ENCODE assay signal across 29 cellular contexts in genomic region chr1:34070201-34070836, GRCh38.
DNase-seq lines count a peak whose midpoint lies in the region; ATAC-seq, FAIRE-seq and TF ChIP-seq lines count a peak whose summit lies in the region.
"Had no signal": no experiment of that assay in that cellular context is flagged by ENCODE, and none has a peak within 500 bp of the region (broad histone marks: within the 10 kb centered on the region; RNA-seq: fewer than 3 reads in every experiment).

No MANE protein-coding gene starts in this region.

- H3K4me3 ChIP-seq in testis = no peak overlapping the region
- H3K4me3 ChIP-seq: MG63, PC-9, SJSA1 had no signal

- H3K27ac ChIP-seq in testis (no peak overlapping the region), RWPE1 (no peak overlapping the region)
- H3K27ac ChIP-seq: C4-2B, PC-9, SJSA1 had no signal

- POLR2A ChIA-PET in RWPE1 (lab: Yijun Ruan, JAX; ENCODE audit: low non-redundant PET) = no interaction called here

- 69 to 70% methylated on average over 5 of the region's 5 CpGs for WGBS in testis, 2 donors

- CTCF ChIA-PET in RWPE1 (lab: Yijun Ruan, JAX) = no interaction called here

- no peaks in the 10 kb centered on the region for H3K27me3 ChIP-seq in testis
- H3K27me3 ChIP-seq: SJSA1 had no signal

- no peak for ATAC-seq in HG03159 (IDR thresholded peaks at IDR 0.05; ENCODE audit: unreplicated experiment)
- ATAC-seq: CD8-positive, alpha-beta T cell; T-cell had no signal

- intact Hi-C loops in testis (cut with DNase I; ENCODE audit: low total_unique reads) = no loop called here

- DNase-seq in NCI-H69 (lab: John Stamatoyannopoulos, UW) (peak; percentile 0), globus pallidus (ENCODE audit: low spot score) (peak; percentile 80), midbrain (lab: John Stamatoyannopoulos, UW) (peak; percentile 37), testis (peak; percentile 45), HTR-8/SVneo (ENCODE audit: insufficient read length, low spot score) (no peak), RWPE1 (ENCODE audit: low spot score) (no peak)
- DNase-seq: CD8-positive, alpha-beta T cell; DMS 273 treated with DMSO at 0.1 percent for 48 hours; DMS79; EL; GF-D8; IMR-90; KG1; MG63; NCI-H1694; NCI-H2081; NCI-H2171 treated with DMSO at 0.1 percent for 48 hours; NCI-H345; NCI-H510A treated with DMSO at 0.1 percent for 48 hours; NCI-H82; NK-92 treated with Interleukin-12 subunit alpha and Interleukin-12 subunit beta, amount 100 ng/mL, for 24 hours; PC-9; Right ventricle myocardium superior; T-cell had no signal

- no peaks in the 10 kb centered on the region for H3K4me1 ChIP-seq in testis

- no peak for TF ChIP-seq POLR2A in testis (IDR thresholded peaks at IDR 0.05)

- no peaks in the 10 kb centered on the region for H3K9me3 ChIP-seq in testis
- H3K9me3 ChIP-seq: MG63, SJSA1 had no signal

- no peaks in the 10 kb centered on the region for H3K36me3 ChIP-seq in testis (ENCODE audit: low read depth, missing control alignments)
- H3K36me3 ChIP-seq: MG63, SJSA1 had no signal

- TF ChIP-seq CTCF in testis (IDR thresholded peaks at IDR 0.05) (no peak), RWPE1 (conservative IDR thresholded peaks at IDR 0.05; ENCODE audit: low read depth) (no peak)

- no peak for FAIRE-seq in HTR-8/SVneo (lab: Jason Lieb, UNC)
- FAIRE-seq: GM12891, GM19239 had no signal

Comparison
In these comparisons a context has a peak if more than half of its experiments do, and no peak if none do; other contexts are left out.
1. DNase-seq: peak in NCI-H69 (single experiment), globus pallidus (single experiment), midbrain (single experiment) and testis (single experiment); none in HTR-8/SVneo (single experiment) and RWPE1 (single experiment).